In the genomic region with DNA sequence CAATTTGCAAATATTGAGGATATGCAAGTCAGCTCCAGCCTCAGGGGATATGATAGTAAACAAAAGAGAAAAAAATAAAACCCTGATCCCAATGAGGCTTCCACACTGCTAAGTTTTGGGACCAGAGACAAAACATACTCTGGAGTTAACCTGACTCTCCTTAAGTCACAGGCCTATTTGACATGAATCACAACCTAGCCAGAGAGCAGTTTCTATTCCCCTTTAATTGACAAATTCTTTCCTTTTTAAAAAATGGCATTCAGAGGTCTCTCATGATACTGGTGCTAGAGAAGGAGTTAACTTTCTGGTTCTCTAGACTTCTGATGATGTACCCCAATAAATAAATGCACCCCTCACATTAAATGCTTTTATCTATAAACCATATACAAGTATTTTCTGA, we compare ENCODE assay signal across 1 cellular context.
TF ChIP-seq lines count a peak whose summit lies in the region.

No MANE protein-coding gene starts in this region.

TF ChIP-seq in GM12878, 131 proteins besides CTCF, POLR2A, EP300 and RAD21 (continued from another document):
- TF ChIP-seq, protein P1, sequence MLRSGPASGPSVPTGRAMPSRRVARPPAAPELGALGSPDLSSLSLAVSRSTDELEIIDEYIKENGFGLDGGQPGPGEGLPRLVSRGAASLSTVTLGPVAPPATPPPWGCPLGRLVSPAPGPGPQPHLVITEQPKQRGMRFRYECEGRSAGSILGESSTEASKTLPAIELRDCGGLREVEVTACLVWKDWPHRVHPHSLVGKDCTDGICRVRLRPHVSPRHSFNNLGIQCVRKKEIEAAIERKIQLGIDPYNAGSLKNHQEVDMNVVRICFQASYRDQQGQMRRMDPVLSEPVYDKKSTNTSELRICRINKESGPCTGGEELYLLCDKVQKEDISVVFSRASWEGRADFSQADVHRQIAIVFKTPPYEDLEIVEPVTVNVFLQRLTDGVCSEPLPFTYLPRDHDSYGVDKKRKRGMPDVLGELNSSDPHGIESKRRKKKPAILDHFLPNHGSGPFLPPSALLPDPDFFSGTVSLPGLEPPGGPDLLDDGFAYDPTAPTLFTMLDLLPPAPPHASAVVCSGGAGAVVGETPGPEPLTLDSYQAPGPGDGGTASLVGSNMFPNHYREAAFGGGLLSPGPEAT (IDR thresholded peaks at IDR 0.05; ENCODE audit: low read depth): 0 out of 2 replicates have a peak, but pooled peaks have one; percentile 23
- TF ChIP-seq RBBP5 (conservative IDR thresholded peaks at IDR 0.05) (no peak), BRCA1 (IDR thresholded peaks at IDR 0.05; ENCODE audit: low read depth, low read length) (no peak), CBX5 (IDR thresholded peaks at IDR 0.05; ENCODE audit: low read depth) (no peak)
- TF ChIP-seq, protein P2, sequence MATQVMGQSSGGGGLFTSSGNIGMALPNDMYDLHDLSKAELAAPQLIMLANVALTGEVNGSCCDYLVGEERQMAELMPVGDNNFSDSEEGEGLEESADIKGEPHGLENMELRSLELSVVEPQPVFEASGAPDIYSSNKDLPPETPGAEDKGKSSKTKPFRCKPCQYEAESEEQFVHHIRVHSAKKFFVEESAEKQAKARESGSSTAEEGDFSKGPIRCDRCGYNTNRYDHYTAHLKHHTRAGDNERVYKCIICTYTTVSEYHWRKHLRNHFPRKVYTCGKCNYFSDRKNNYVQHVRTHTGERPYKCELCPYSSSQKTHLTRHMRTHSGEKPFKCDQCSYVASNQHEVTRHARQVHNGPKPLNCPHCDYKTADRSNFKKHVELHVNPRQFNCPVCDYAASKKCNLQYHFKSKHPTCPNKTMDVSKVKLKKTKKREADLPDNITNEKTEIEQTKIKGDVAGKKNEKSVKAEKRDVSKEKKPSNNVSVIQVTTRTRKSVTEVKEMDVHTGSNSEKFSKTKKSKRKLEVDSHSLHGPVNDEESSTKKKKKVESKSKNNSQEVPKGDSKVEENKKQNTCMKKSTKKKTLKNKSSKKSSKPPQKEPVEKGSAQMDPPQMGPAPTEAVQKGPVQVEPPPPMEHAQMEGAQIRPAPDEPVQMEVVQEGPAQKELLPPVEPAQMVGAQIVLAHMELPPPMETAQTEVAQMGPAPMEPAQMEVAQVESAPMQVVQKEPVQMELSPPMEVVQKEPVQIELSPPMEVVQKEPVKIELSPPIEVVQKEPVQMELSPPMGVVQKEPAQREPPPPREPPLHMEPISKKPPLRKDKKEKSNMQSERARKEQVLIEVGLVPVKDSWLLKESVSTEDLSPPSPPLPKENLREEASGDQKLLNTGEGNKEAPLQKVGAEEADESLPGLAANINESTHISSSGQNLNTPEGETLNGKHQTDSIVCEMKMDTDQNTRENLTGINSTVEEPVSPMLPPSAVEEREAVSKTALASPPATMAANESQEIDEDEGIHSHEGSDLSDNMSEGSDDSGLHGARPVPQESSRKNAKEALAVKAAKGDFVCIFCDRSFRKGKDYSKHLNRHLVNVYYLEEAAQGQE (IDR thresholded peaks at IDR 0.05; ENCODE audit: low read depth, low read length): no peak
TF ChIP-seq in GM12878: peak in this region for 3.
